Comparison of ENCODE assay signal across 11 cellular contexts in the genomic region with DNA sequence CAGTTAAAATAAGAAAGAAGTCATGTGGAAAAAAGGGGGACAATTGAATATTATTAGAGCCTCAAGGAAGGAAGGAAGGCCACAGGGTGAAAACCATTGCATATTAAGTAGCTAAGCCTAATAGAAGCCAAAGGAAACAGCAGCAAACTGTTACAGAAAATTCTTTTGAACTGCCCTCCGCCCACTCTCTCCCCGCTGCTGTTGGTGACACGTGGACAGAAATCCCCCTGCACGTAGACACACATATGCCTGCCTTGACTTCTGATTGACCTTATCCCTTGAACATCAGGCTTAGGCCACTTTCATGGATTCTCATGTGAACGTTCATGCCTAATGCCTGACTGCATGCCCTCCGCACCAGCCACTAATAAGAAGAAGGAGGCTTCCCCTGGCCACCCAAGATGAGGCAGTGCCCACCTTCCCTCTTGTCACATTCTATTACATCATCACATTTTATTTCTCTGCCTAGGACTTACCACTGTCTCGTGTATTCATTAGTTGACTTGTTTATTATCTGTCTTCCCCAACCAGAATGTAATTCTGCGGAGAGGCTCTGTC.
DNase-seq lines count a peak whose midpoint lies in the region; ATAC-seq, FAIRE-seq and TF ChIP-seq lines count a peak whose summit lies in the region.
"Had no signal": no experiment of that assay in that cellular context is flagged by ENCODE, and none has a peak within 500 bp of the region (broad histone marks: within the 10 kb centered on the region; RNA-seq: fewer than 3 reads in every experiment).

No MANE protein-coding gene starts in this region.

- H3K9me3 ChIP-seq in K562 (replicated peaks; ENCODE audit: control insufficient read depth, insufficient read depth, low read depth, low read length): no peaks in the 10 kb centered on the region
- H3K9me3 ChIP-seq in right atrium auricular region: no peaks in the 10 kb centered on the region
- H3K9me3 ChIP-seq: gastrocnemius medialis had no signal

- H3K27ac Mint-ChIP-seq in activated CD4-positive, alpha-beta memory T cell treated with anti-CD3 and anti-CD28 coated beads for 36 hours: no peak overlapping the region
- H3K27ac Mint-ChIP-seq in activated CD4-positive, alpha-beta memory T cell treated with anti-CD3 and anti-CD28 coated beads, Interleukin-2, amount 10 ng/mL, durations not matched to agents 7 days and 5 days: no peak overlapping the region
- H3K27ac Mint-ChIP-seq in stimulated activated effector memory CD8-positive, alpha-beta T cell treated with anti-CD3 and anti-CD28 coated beads, Interleukin-12 subunit alpha, Interleukin-12 subunit beta, amount 100 ng/mL, for 72 hours: peak overlapping the region; percentile 74

- H3K4me3 Mint-ChIP-seq in activated CD4-positive, alpha-beta memory T cell treated with anti-CD3 and anti-CD28 coated beads for 36 hours: no peak overlapping the region
- H3K4me3 Mint-ChIP-seq in activated CD4-positive, alpha-beta memory T cell treated with anti-CD3 and anti-CD28 coated beads, Interleukin-2, amount 10 ng/mL, durations not matched to agents 7 days and 5 days: no peak overlapping the region
- peak overlapping the region; percentile 37 for H3K4me3 Mint-ChIP-seq in stimulated activated effector memory CD8-positive, alpha-beta T cell treated with anti-CD3 and anti-CD28 coated beads, Interleukin-12 subunit alpha, Interleukin-12 subunit beta, amount 100 ng/mL, for 72 hours
- H3K4me3 Mint-ChIP-seq: brain had no signal

- peak overlapping the region; percentile 33; the same call in 1 of the 2 replicates for H2AFZ ChIP-seq in K562 (ENCODE audit: low read depth, low read length)

- BruUV-seq in K562 (replicated peaks; lab: Mats Ljungman, UMichigan): no TSS peak

- intact Hi-C loops in activated CD4-positive, alpha-beta memory T cell treated with anti-CD3 and anti-CD28 coated beads for 36 hours (cut with micrococcal nuclease): no loop called here
- intact Hi-C loops in K562 (cut with micrococcal nuclease): no loop called here

- H3K9me3 Mint-ChIP-seq in activated CD4-positive, alpha-beta memory T cell treated with anti-CD3 and anti-CD28 coated beads for 36 hours: no peaks in the 10 kb centered on the region
- peaks cover 4% of the 10 kb centered on the region for H3K9me3 Mint-ChIP-seq in activated CD4-positive, alpha-beta memory T cell treated with anti-CD3 and anti-CD28 coated beads, Interleukin-2, amount 10 ng/mL, durations not matched to agents 7 days and 5 days
- H3K9me3 Mint-ChIP-seq in stimulated activated effector memory CD8-positive, alpha-beta T cell treated with anti-CD3 and anti-CD28 coated beads, Interleukin-12 subunit alpha, Interleukin-12 subunit beta, amount 100 ng/mL, for 72 hours: no peaks in the 10 kb centered on the region
- H3K9me3 Mint-ChIP-seq: brain had no signal

- TF ChIP-seq RAD21 in K562 (CRISPR knock-in tag; conservative IDR thresholded peaks at IDR 0.05 in 1 of 2, IDR thresholded peaks at IDR 0.05 in 1 of 2): no peak

- H3K4me1 ChIP-seq in K562 (replicated peaks in 1 of 2; ENCODE audit: control insufficient read depth in 2 of 2, insufficient read depth in 2 of 2, low read length in 2 of 2) (peaks cover 4 to 16% of the 10 kb centered on the region in 2 experiments; a peak in 4 of 5 replicates), right atrium auricular region (no peaks in the 10 kb centered on the region)
- H3K4me1 ChIP-seq: gastrocnemius medialis had no signal

- peaks cover 26% of the 10 kb centered on the region for H3K27me3 Mint-ChIP-seq in activated CD4-positive, alpha-beta memory T cell treated with anti-CD3 and anti-CD28 coated beads for 36 hours
- H3K27me3 Mint-ChIP-seq in activated CD4-positive, alpha-beta memory T cell treated with anti-CD3 and anti-CD28 coated beads, Interleukin-2, amount 10 ng/mL, durations not matched to agents 7 days and 5 days: peaks cover 56% of the 10 kb centered on the region
- H3K27me3 Mint-ChIP-seq: brain had no signal

- no peaks in the 10 kb centered on the region; the same call in 2 of the 3 replicates for H3K79me2 ChIP-seq in K562 (ENCODE audit: control insufficient read depth, insufficient read depth, low read length)

- no peak overlapping the region; a peak in 1 of 4 replicates for H3K9ac ChIP-seq in K562 (ENCODE audit: insufficient read depth in 1 of 2, low read depth in 2 of 2, low read length in 2 of 2)

- TF ChIP-seq POLR2A in K562 (conservative IDR thresholded peaks at IDR 0.05): no peak

- H3K36me3 ChIP-seq in K562 (ENCODE audit: control insufficient read depth, insufficient read depth, low read length) (no peaks in the 10 kb centered on the region), right atrium auricular region (no peaks in the 10 kb centered on the region)
- H3K36me3 ChIP-seq: gastrocnemius medialis had no signal

- H3K4me1 Mint-ChIP-seq in activated CD4-positive, alpha-beta memory T cell treated with anti-CD3 and anti-CD28 coated beads for 36 hours (ENCODE audit: low read depth): peaks cover 41% of the 10 kb centered on the region
- peaks cover 33% of the 10 kb centered on the region for H3K4me1 Mint-ChIP-seq in activated CD4-positive, alpha-beta memory T cell treated with anti-CD3 and anti-CD28 coated beads, Interleukin-2, amount 10 ng/mL, durations not matched to agents 7 days and 5 days
- H3K4me1 Mint-ChIP-seq in stimulated activated effector memory CD8-positive, alpha-beta T cell treated with anti-CD3 and anti-CD28 coated beads, Interleukin-12 subunit alpha, Interleukin-12 subunit beta, amount 100 ng/mL, for 72 hours: peaks cover 46% of the 10 kb centered on the region

- H3K4me2 ChIP-seq in K562 (ENCODE audit: insufficient read depth, low read length): peak overlapping the region; percentile 44

- peak; percentile 23 for DNase-seq in activated CD4-positive, alpha-beta memory T cell treated with anti-CD3 and anti-CD28 coated beads for 36 hours
- DNase-seq in activated CD4-positive, alpha-beta memory T cell treated with anti-CD3 and anti-CD28 coated beads, Interleukin-2, amount 10 ng/mL, durations not matched to agents 7 days and 5 days: no peak
- DNase-seq in K562 (ENCODE audit: extremely low read depth in 1 of 4, low spot score in 3 of 4) (no peak), COLO829 (ENCODE audit: low spot score) (no peak), kidney tubule cell (ENCODE audit: low spot score) (no peak), right atrium auricular region (ENCODE audit: low spot score) (no peak)
- DNase-seq in stimulated activated effector memory CD8-positive, alpha-beta T cell treated with anti-CD3 and anti-CD28 coated beads, Interleukin-12 subunit alpha, Interleukin-12 subunit beta, amount 100 ng/mL, for 72 hours (ENCODE audit: low spot score in 2 of 2): no peak
- DNase-seq: activated CD4-positive, alpha-beta T cell treated with anti-CD3 and anti-CD28 coated beads for 1 hour; gastrocnemius medialis had no signal

- H4K20me1 ChIP-seq in K562 (replicated peaks; ENCODE audit: control insufficient read depth, insufficient read depth, low read length): no peaks in the 10 kb centered on the region

- peak overlapping the region; percentile 82; the same call in 2 of the 3 replicates for H3K27ac ChIP-seq in K562 (ENCODE audit: extremely low read depth, low read depth, low read length)
- no peak overlapping the region for H3K27ac ChIP-seq in right atrium auricular region
- H3K27ac ChIP-seq: gastrocnemius medialis had no signal

- no peak for FAIRE-seq in K562 (lab: Jason Lieb, UNC)

- TF ChIP-seq EP300 in K562 (IDR thresholded peaks at IDR 0.05; ENCODE audit: low read length): no peak

- ATAC-seq in HG03060 (IDR thresholded peaks at IDR 0.05; ENCODE audit: low read depth, unreplicated experiment) (peak; percentile 2), K562 (no peak)
- peak; percentile 2 for ATAC-seq in stimulated activated effector memory CD8-positive, alpha-beta T cell treated with anti-CD3 and anti-CD28 coated beads, Interleukin-12 subunit alpha, Interleukin-12 subunit beta, amount 100 ng/mL, for 72 hours

- TF ChIP-seq CTCF in K562 (IDR thresholded peaks at IDR 0.05 in 2 of 3, conservative IDR thresholded peaks at IDR 0.05 in 1 of 3; ENCODE audit: insufficient read depth in 2 of 3, low read depth in 1 of 3, low read length in 3 of 3) (no peak), right atrium auricular region (IDR thresholded peaks at IDR 0.05) (no peak)

- POLR2A ChIA-PET in activated CD4-positive, alpha-beta memory T cell treated with anti-CD3 and anti-CD28 coated beads for 36 hours (lab: Charles Lee): interaction anchor here (0.7 to 2.1 kb wide), 9 partner anchors 8 to 170 kb away, joined by 3 to 16 read pairs (median 5); no protein-coding TSS in a partner anchor
- POLR2A ChIA-PET in activated CD4-positive, alpha-beta memory T cell treated with anti-CD3 and anti-CD28 coated beads, Interleukin-2, amount 10 ng/mL, durations not matched to agents 7 days and 5 days (lab: Charles Lee): interaction anchor here (1.1 to 1.8 kb wide), 3 partner anchors 9 to 119 kb away, joined by 5 to 15 read pairs (median 11); no protein-coding TSS in a partner anchor
- POLR2A ChIA-PET in K562 (lab: Yijun Ruan, JAX): no interaction called here

- H3K9me1 ChIP-seq in K562 (ENCODE audit: control insufficient read depth, insufficient read depth, low read length): no peaks in the 10 kb centered on the region

- H3K4me3 ChIP-seq in K562 (no peak overlapping the region), right atrium auricular region (no peak overlapping the region)
- H3K4me3 ChIP-seq: gastrocnemius medialis had no signal

- CTCF ChIA-PET in activated CD4-positive, alpha-beta memory T cell treated with anti-CD3 and anti-CD28 coated beads for 36 hours (lab: Charles Lee): interaction anchor here (1.0 to 1.1 kb wide), 3 partner anchors 19 to 122 kb away, joined by 3 to 5 read pairs (median 3); no protein-coding TSS in a partner anchor
- CTCF ChIA-PET in activated CD4-positive, alpha-beta memory T cell treated with anti-CD3 and anti-CD28 coated beads, Interleukin-2, amount 10 ng/mL, durations not matched to agents 7 days and 5 days (lab: Charles Lee): interaction anchor here (1.8 kb wide), 1 partner anchor 8 kb away, joined by 8 read pairs; no protein-coding TSS in a partner anchor
- CTCF ChIA-PET in K562 (lab: Yijun Ruan, JAX; ENCODE audit: low intra/inter-chr PET ratio): no interaction called here

- 49% methylated on average over 4 of the region's 8 CpGs for WGBS in K562 (ENCODE audit: insufficient coverage, low coverage, missing lambda C conversion rate)

- in situ Hi-C loops in K562 (cut with MboI): no loop called here

- no peaks in the 10 kb centered on the region for H3K36me3 Mint-ChIP-seq in activated CD4-positive, alpha-beta memory T cell treated with anti-CD3 and anti-CD28 coated beads for 36 hours
- peaks cover 6% of the 10 kb centered on the region for H3K36me3 Mint-ChIP-seq in activated CD4-positive, alpha-beta memory T cell treated with anti-CD3 and anti-CD28 coated beads, Interleukin-2, amount 10 ng/mL, durations not matched to agents 7 days and 5 days (ENCODE audit: low read depth)
- H3K36me3 Mint-ChIP-seq in stimulated activated effector memory CD8-positive, alpha-beta T cell treated with anti-CD3 and anti-CD28 coated beads, Interleukin-12 subunit alpha, Interleukin-12 subunit beta, amount 100 ng/mL, for 72 hours: no peaks in the 10 kb centered on the region
- H3K36me3 Mint-ChIP-seq: brain had no signal

- no peaks in the 10 kb centered on the region for H3K27me3 ChIP-seq in K562 (ENCODE audit: control insufficient read depth in 2 of 2, insufficient read depth in 2 of 2, low read length in 2 of 2)
- H3K27me3 ChIP-seq in right atrium auricular region: no peaks in the 10 kb centered on the region
- H3K27me3 ChIP-seq: gastrocnemius medialis had no signal
